22 cellular contexts compared by ENCODE assay signal in the genomic region with DNA sequence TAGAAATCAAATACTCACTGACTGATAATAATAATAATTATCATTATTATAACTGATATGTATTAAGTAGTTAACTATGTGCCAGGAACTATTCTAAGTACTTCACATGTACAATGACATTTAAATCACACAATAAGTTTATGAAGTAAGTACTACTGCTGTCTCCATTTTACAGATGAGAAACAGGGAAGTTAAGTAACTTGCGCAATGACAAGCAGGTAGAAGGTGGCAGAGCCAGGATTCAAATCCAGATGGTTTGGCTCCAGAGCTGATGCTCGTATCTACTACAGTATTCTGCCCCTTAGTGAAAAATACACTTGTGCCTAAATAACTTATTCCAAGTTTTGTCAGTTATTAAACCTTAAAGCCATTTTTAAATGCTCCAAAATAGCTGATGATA.
"Had no signal": no experiment of that assay in that cellular context is flagged by ENCODE, and none has a peak within 500 bp of the region (broad histone marks: within the 10 kb centered on the region; RNA-seq: fewer than 3 reads in every experiment).

No MANE protein-coding gene starts in this region.

- H3K27ac ChIP-seq: esophagus muscularis mucosa, foreskin keratinocyte, gastroesophageal sphincter, heart left ventricle, hepatocyte, parathyroid adenoma, prostate gland, right atrium auricular region, sigmoid colon, stomach, thyroid gland, vagina had no signal

- H3K27me3 ChIP-seq: esophagus muscularis mucosa, foreskin keratinocyte, gastroesophageal sphincter, heart left ventricle, hepatocyte, right atrium auricular region, sigmoid colon, stomach, thyroid gland, vagina had no signal

- ATAC-seq: foreskin keratinocyte; gastroesophageal sphincter; heart left ventricle; left lobe of liver; natural killer cell treated with Interleukin-12 subunit alpha and Interleukin-12 subunit beta and Interleukin-15 and Interleukin-18, amount 100 ng/mL, for 72 hours; stimulated activated effector memory CD8-positive, alpha-beta T cell treated with anti-CD3 and anti-CD28 coated beads, Interleukin-12 subunit alpha, Interleukin-12 subunit beta, amount 100 ng/mL, for 72 hours had no signal

- DNase-seq: effector memory CD4-positive, alpha-beta T cell; foreskin keratinocyte; heart left ventricle; kidney; sigmoid colon; stimulated activated CD4-positive, alpha-beta T cell treated with anti-CD3 and anti-CD28 coated beads, Interleukin-2, amount 100 ng/mL, for 24 hours; stimulated activated CD4-positive, alpha-beta T cell treated with anti-CD3 and anti-CD28 coated beads, Interleukin-4, amount 100 ng/mL, for 24 hours; stimulated activated naive CD4-positive, alpha-beta T cell treated with Interleukin-2 at 50 U/mL for 16 hours; stomach; thyroid gland; trophoblast cell had no signal

- H3K4me3 ChIP-seq: esophagus muscularis mucosa, gastroesophageal sphincter, heart left ventricle, hepatocyte, lung, prostate gland, right atrium auricular region, sigmoid colon, stomach, thyroid gland, vagina had no signal
